Comparison of ENCODE assay signal across 1 cellular context in the genomic region with DNA sequence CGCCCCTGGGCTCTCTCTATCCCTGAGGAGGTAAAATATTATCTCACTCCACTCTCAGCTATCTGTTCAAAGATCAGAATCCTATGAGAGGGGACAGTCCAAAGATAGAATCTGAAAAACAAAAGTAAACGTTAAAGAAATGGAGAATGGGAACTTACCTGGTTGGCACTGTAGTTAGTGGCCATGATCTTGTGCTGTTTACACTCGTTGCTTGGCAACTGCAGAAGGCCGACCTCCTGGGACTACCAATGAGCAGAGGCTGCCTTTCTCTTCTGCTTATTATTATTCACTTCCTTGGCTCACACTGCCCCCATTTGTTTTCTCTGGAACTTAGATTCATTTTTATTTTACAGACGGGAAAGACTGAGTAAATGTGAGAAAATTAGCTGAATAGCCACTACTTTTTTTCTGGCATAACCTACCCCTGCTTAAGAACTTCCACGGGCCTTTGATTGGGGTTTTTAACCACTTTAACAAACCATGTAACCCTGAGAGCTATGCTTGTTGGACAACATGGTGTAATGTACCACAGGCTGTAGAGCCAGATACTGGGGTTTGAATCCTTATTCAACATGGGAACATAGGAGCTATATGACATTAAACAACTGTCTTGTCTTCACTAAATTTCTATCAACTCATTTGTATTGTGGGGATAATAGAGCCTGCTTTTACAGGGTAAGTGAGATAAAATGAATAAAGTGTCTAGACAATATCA.
TF ChIP-seq lines count a peak whose summit lies in the region.

A gene with protein sequence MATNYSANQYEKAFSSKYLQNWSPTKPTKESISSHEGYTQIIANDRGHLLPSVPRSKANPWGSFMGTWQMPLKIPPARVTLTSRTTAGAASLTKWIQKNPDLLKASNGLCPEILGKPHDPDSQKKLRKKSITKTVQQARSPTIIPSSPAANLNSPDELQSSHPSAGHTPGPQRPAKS (minus strand): TSS at position 193 of the 715 bp plus-strand sequence. CDS start 8 bp downstream, at position 185.

TF ChIP-seq in HepG2, 621 proteins besides CTCF, POLR2A, EP300 and RAD21 (continued from another document and continues in another):
- TF ChIP-seq ZMYM4 (CRISPR knock-in tag; IDR thresholded peaks at IDR 0.05) (0 out of 2 replicates have a peak, but pooled peaks have one; percentile 20), ASH2L (IDR thresholded peaks at IDR 0.05; ENCODE audit: insufficient read length, low read depth, low read length) (peak; percentile 38), FOXK1 (CRISPR knock-in tag; IDR thresholded peaks at IDR 0.05; ENCODE audit: borderline replicate concordance, low read depth) (peak; percentile 61; the same call in 1 of the 2 replicates), LCORL (IDR thresholded peaks at IDR 0.05) (no peak), LCORL (CRISPR knock-in tag; IDR thresholded peaks at IDR 0.05) (0 out of 2 replicates have a peak, but pooled peaks have one; percentile 29), GPN1 (CRISPR knock-in tag; IDR thresholded peaks at IDR 0.05; ENCODE audit: borderline replicate concordance) (no peak), SOX5 (CRISPR knock-in tag; IDR thresholded peaks at IDR 0.05; ENCODE audit: borderline replicate concordance) (peak; percentile 55; the same call in 1 of the 2 replicates), SIN3A (IDR thresholded peaks at IDR 0.05; ENCODE audit: borderline replicate concordance, low read depth, low read length) (peak; percentile 79; the same call in 1 of the 2 replicates), POGZ (CRISPR knock-in tag; IDR thresholded peaks at IDR 0.05) (peak; percentile 28; the same call in 1 of the 2 replicates), SAP130 (CRISPR knock-in tag; IDR thresholded peaks at IDR 0.05; ENCODE audit: low read depth) (peak; percentile 91), FOXA3 (CRISPR knock-in tag; IDR thresholded peaks at IDR 0.05) (peak; percentile 87), RXRB (CRISPR knock-in tag; IDR thresholded peaks at IDR 0.05; ENCODE audit: borderline replicate concordance) (peak; percentile 35; the same call in 1 of the 2 replicates), PHF21A (CRISPR knock-in tag; IDR thresholded peaks at IDR 0.05) (peak; percentile 55; the same call in 1 of the 2 replicates), HNRNPH1 (optimal IDR thresholded peaks at IDR 0.05; ENCODE audit: low read depth, low read length) (no peak), STAG1 (CRISPR knock-in tag; IDR thresholded peaks at IDR 0.05) (peak; percentile 64), ZNF264 (CRISPR knock-in tag; IDR thresholded peaks at IDR 0.05) (peak; percentile 99), SOX13 (IDR thresholded peaks at IDR 0.05) (no peak), SOX13 (CRISPR knock-in tag; conservative IDR thresholded peaks at IDR 0.05 in 1 of 2, IDR thresholded peaks at IDR 0.05 in 1 of 2) (no peak), ZEB1 (IDR thresholded peaks at IDR 0.05; ENCODE audit: insufficient replicate concordance, low read depth) (peak; percentile 23), FOXJ3 (CRISPR knock-in tag; IDR thresholded peaks at IDR 0.05; ENCODE audit: borderline replicate concordance) (peak; percentile 83), SOX6 (IDR thresholded peaks at IDR 0.05) (no peak), SOX6 (CRISPR knock-in tag; IDR thresholded peaks at IDR 0.05) (peak; percentile 72), RFX3 (CRISPR knock-in tag; IDR thresholded peaks at IDR 0.05) (peak; percentile 91), ATAD3A (CRISPR knock-in tag; IDR thresholded peaks at IDR 0.05) (no peak), MXI1 (IDR thresholded peaks at IDR 0.05; ENCODE audit: borderline replicate concordance, low read depth, low read length) (peak; percentile 75; the same call in 1 of the 3 replicates), HMG20A (CRISPR knock-in tag; IDR thresholded peaks at IDR 0.05; ENCODE audit: borderline replicate concordance) (0 out of 2 replicates have a peak, but pooled peaks have one; percentile 11), MTA3 (CRISPR knock-in tag; IDR thresholded peaks at IDR 0.05) (no peak), RFXAP (CRISPR knock-in tag; IDR thresholded peaks at IDR 0.05; ENCODE audit: borderline replicate concordance) (peak; percentile 55; the same call in 1 of the 2 replicates), SMC3 (IDR thresholded peaks at IDR 0.05; ENCODE audit: low read length) (0 out of 2 replicates have a peak, but pooled peaks have one; percentile 1), ZNF460 (CRISPR knock-in tag; IDR thresholded peaks at IDR 0.05; ENCODE audit: borderline replicate concordance) (no peak), HNF4A (CRISPR knock-in tag; IDR thresholded peaks at IDR 0.05) (peak; percentile 71), HIVEP1 (CRISPR knock-in tag; IDR thresholded peaks at IDR 0.05) (no peak), ELF3 (CRISPR knock-in tag; IDR thresholded peaks at IDR 0.05) (peak; percentile 46), FOXK2 (IDR thresholded peaks at IDR 0.05) (peak; percentile 33; the same call in 1 of the 2 replicates), NFYB (CRISPR knock-in tag; IDR thresholded peaks at IDR 0.05) (peak; percentile 59), MEF2D (CRISPR knock-in tag; IDR thresholded peaks at IDR 0.05) (peak; percentile 82), THAP11 (CRISPR knock-in tag; IDR thresholded peaks at IDR 0.05) (0 out of 2 replicates have a peak, but pooled peaks have one; percentile 25)
- TF ChIP-seq, protein P1, sequence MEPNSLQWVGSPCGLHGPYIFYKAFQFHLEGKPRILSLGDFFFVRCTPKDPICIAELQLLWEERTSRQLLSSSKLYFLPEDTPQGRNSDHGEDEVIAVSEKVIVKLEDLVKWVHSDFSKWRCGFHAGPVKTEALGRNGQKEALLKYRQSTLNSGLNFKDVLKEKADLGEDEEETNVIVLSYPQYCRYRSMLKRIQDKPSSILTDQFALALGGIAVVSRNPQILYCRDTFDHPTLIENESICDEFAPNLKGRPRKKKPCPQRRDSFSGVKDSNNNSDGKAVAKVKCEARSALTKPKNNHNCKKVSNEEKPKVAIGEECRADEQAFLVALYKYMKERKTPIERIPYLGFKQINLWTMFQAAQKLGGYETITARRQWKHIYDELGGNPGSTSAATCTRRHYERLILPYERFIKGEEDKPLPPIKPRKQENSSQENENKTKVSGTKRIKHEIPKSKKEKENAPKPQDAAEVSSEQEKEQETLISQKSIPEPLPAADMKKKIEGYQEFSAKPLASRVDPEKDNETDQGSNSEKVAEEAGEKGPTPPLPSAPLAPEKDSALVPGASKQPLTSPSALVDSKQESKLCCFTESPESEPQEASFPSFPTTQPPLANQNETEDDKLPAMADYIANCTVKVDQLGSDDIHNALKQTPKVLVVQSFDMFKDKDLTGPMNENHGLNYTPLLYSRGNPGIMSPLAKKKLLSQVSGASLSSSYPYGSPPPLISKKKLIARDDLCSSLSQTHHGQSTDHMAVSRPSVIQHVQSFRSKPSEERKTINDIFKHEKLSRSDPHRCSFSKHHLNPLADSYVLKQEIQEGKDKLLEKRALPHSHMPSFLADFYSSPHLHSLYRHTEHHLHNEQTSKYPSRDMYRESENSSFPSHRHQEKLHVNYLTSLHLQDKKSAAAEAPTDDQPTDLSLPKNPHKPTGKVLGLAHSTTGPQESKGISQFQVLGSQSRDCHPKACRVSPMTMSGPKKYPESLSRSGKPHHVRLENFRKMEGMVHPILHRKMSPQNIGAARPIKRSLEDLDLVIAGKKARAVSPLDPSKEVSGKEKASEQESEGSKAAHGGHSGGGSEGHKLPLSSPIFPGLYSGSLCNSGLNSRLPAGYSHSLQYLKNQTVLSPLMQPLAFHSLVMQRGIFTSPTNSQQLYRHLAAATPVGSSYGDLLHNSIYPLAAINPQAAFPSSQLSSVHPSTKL (CRISPR knock-in tag; IDR thresholded peaks at IDR 0.05) = 0 out of 2 replicates have a peak, but pooled peaks have one; percentile 21
- TF ChIP-seq, protein P2, sequence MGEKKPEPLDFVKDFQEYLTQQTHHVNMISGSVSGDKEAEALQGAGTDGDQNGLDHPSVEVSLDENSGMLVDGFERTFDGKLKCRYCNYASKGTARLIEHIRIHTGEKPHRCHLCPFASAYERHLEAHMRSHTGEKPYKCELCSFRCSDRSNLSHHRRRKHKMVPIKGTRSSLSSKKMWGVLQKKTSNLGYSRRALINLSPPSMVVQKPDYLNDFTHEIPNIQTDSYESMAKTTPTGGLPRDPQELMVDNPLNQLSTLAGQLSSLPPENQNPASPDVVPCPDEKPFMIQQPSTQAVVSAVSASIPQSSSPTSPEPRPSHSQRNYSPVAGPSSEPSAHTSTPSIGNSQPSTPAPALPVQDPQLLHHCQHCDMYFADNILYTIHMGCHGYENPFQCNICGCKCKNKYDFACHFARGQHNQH (CRISPR knock-in tag; IDR thresholded peaks at IDR 0.05) = 0 out of 2 replicates have a peak, but pooled peaks have one; percentile 33
- TF ChIP-seq, protein P3, sequence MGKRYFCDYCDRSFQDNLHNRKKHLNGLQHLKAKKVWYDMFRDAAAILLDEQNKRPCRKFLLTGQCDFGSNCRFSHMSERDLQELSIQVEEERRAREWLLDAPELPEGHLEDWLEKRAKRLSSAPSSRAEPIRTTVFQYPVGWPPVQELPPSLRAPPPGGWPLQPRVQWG (CRISPR knock-in tag; IDR thresholded peaks at IDR 0.05; ENCODE audit: borderline replicate concordance, low read depth) = no peak
- TF ChIP-seq, protein P4, sequence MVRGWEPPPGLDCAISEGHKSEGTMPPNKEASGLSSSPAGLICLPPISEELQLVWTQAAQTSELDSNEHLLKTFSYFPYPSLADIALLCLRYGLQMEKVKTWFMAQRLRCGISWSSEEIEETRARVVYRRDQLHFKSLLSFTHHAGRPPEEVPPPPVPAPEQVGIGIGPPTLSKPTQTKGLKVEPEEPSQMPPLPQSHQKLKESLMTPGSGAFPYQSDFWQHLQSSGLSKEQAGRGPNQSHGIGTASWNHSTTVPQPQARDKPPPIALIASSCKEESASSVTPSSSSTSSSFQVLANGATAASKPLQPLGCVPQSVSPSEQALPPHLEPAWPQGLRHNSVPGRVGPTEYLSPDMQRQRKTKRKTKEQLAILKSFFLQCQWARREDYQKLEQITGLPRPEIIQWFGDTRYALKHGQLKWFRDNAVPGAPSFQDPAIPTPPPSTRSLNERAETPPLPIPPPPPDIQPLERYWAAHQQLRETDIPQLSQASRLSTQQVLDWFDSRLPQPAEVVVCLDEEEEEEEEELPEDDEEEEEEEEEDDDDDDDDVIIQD (CRISPR knock-in tag; IDR thresholded peaks at IDR 0.05; ENCODE audit: low read depth) = peak; percentile 60; the same call in 1 of the 2 replicates
- TF ChIP-seq, protein P5, sequence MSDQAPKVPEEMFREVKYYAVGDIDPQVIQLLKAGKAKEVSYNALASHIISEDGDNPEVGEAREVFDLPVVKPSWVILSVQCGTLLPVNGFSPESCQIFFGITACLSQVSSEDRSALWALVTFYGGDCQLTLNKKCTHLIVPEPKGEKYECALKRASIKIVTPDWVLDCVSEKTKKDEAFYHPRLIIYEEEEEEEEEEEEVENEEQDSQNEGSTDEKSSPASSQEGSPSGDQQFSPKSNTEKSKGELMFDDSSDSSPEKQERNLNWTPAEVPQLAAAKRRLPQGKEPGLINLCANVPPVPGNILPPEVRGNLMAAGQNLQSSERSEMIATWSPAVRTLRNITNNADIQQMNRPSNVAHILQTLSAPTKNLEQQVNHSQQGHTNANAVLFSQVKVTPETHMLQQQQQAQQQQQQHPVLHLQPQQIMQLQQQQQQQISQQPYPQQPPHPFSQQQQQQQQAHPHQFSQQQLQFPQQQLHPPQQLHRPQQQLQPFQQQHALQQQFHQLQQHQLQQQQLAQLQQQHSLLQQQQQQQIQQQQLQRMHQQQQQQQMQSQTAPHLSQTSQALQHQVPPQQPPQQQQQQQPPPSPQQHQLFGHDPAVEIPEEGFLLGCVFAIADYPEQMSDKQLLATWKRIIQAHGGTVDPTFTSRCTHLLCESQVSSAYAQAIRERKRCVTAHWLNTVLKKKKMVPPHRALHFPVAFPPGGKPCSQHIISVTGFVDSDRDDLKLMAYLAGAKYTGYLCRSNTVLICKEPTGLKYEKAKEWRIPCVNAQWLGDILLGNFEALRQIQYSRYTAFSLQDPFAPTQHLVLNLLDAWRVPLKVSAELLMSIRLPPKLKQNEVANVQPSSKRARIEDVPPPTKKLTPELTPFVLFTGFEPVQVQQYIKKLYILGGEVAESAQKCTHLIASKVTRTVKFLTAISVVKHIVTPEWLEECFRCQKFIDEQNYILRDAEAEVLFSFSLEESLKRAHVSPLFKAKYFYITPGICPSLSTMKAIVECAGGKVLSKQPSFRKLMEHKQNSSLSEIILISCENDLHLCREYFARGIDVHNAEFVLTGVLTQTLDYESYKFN (CRISPR knock-in tag; conservative IDR thresholded peaks at IDR 0.05) = peak; percentile 79
- TF ChIP-seq, protein P6, sequence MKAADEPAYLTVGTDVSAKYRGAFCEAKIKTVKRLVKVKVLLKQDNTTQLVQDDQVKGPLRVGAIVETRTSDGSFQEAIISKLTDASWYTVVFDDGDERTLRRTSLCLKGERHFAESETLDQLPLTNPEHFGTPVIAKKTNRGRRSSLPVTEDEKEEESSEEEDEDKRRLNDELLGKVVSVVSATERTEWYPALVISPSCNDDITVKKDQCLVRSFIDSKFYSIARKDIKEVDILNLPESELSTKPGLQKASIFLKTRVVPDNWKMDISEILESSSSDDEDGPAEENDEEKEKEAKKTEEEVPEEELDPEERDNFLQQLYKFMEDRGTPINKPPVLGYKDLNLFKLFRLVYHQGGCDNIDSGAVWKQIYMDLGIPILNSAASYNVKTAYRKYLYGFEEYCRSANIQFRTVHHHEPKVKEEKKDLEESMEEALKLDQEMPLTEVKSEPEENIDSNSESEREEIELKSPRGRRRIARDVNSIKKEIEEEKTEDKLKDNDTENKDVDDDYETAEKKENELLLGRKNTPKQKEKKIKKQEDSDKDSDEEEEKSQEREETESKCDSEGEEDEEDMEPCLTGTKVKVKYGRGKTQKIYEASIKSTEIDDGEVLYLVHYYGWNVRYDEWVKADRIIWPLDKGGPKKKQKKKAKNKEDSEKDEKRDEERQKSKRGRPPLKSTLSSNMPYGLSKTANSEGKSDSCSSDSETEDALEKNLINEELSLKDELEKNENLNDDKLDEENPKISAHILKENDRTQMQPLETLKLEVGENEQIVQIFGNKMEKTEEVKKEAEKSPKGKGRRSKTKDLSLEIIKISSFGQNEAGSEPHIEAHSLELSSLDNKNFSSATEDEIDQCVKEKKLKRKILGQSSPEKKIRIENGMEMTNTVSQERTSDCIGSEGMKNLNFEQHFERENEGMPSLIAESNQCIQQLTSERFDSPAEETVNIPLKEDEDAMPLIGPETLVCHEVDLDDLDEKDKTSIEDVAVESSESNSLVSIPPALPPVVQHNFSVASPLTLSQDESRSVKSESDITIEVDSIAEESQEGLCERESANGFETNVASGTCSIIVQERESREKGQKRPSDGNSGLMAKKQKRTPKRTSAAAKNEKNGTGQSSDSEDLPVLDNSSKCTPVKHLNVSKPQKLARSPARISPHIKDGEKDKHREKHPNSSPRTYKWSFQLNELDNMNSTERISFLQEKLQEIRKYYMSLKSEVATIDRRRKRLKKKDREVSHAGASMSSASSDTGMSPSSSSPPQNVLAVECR (CRISPR knock-in tag; IDR thresholded peaks at IDR 0.05; ENCODE audit: borderline replicate concordance) = peak; percentile 54; the same call in 1 of the 2 replicates
